ENCODE assay signal across 2 cellular contexts in the genomic region with DNA sequence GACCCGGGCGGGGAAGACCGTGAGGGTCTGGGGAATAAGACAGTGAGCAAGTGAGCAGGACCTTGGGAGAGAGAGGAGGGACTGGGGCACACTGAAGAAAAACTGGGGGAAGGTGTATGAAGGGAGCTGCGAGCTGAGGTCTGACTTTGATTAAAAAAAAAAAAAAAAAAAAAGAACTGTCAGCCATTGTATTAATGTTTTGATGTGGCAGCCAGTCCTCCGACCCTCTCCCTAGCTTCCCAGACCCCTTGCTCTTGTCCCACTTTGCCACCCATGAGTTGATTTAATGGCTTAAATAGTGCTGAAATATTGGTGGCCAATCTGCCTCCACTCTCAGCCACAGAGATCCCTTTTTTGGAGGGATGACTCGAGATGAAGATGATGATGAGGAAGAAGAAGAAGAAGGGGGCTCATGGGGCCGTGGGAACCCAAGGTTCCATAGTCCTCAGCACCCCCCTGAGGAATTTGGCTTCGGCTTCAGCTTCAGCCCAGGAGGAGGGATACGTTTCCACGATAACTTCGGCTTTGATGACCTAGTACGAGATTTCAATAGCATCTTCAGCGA.
TF ChIP-seq lines count a peak whose summit lies in the region.

No MANE protein-coding gene starts in this region.

TF ChIP-seq in H1, 55 proteins besides CTCF, POLR2A, EP300 and RAD21:
- TF ChIP-seq KDM5A (IDR thresholded peaks at IDR 0.05; ENCODE audit: low read length) (no peak), TBP (IDR thresholded peaks at IDR 0.05; ENCODE audit: low read depth, low read length) (no peak), KDM4A (IDR thresholded peaks at IDR 0.05; ENCODE audit: low read depth, low read length, severe bottlenecking) (no peak), ZNF274 (IDR thresholded peaks at IDR 0.05; ENCODE audit: borderline replicate concordance, extremely low read depth, low read length) (no peak)
TF ChIP-seq in H1: peak in this region for 0.

TF ChIP-seq in neural cell, 6 proteins besides CTCF, POLR2A, EP300 and RAD21:
- no peak for TF ChIP-seq TAF1 (IDR thresholded peaks at IDR 0.05; ENCODE audit: low read depth)
- TF ChIP-seq EZH2 (IDR thresholded peaks at IDR 0.05; ENCODE audit: borderline replicate concordance, insufficient read depth, low read length, poor library complexity, severe bottlenecking), result no peak
- no peak for TF ChIP-seq SMC3 (conservative IDR thresholded peaks at IDR 0.05; ENCODE audit: poor library complexity)
- TF ChIP-seq, protein P1, sequence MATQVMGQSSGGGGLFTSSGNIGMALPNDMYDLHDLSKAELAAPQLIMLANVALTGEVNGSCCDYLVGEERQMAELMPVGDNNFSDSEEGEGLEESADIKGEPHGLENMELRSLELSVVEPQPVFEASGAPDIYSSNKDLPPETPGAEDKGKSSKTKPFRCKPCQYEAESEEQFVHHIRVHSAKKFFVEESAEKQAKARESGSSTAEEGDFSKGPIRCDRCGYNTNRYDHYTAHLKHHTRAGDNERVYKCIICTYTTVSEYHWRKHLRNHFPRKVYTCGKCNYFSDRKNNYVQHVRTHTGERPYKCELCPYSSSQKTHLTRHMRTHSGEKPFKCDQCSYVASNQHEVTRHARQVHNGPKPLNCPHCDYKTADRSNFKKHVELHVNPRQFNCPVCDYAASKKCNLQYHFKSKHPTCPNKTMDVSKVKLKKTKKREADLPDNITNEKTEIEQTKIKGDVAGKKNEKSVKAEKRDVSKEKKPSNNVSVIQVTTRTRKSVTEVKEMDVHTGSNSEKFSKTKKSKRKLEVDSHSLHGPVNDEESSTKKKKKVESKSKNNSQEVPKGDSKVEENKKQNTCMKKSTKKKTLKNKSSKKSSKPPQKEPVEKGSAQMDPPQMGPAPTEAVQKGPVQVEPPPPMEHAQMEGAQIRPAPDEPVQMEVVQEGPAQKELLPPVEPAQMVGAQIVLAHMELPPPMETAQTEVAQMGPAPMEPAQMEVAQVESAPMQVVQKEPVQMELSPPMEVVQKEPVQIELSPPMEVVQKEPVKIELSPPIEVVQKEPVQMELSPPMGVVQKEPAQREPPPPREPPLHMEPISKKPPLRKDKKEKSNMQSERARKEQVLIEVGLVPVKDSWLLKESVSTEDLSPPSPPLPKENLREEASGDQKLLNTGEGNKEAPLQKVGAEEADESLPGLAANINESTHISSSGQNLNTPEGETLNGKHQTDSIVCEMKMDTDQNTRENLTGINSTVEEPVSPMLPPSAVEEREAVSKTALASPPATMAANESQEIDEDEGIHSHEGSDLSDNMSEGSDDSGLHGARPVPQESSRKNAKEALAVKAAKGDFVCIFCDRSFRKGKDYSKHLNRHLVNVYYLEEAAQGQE (IDR thresholded peaks at IDR 0.05; ENCODE audit: borderline replicate concordance), result no peak
- TF ChIP-seq POLR2AphosphoS5 (IDR thresholded peaks at IDR 0.05), result no peak
- no peak for TF ChIP-seq MXI1 (conservative IDR thresholded peaks at IDR 0.05; ENCODE audit: poor library complexity, severe bottlenecking)
